ENCODE assay signal across 21 cellular contexts in the genomic region with DNA sequence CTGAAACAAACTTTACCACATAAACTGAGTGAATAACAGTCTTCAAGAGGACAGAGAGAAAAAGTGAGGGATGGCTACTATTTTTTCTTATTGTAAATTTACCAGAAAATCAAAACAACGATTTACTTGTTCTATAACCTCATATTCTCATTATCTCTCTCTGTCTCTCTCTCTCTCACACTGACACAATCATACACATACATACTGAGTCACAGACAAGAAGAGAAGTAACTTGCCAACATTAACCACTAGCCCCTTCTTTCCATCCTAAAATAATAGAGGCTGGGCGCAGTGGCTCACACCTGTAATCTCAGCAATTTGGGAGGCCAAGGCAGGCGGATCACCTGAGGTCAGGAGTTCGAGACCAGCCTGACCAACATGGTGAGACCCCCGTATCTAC. TPM values are rescaled to one million over a fixed set of nuclear protein-coding genes. Genes with fewer than 3 reads are reported as not detected.
"Had no signal": no experiment of that assay in that cellular context is flagged by ENCODE, and none has a peak within 500 bp of the region (broad histone marks: within the 10 kb centered on the region; RNA-seq: fewer than 3 reads in every experiment).

No MANE protein-coding gene starts in this region.

- H3K36me3 Mint-ChIP-seq: naive thymus-derived CD4-positive, alpha-beta T cell; stimulated activated naive B cell treated with anti-CD40 and anti-IgM and Interleukin-4, amounts not matched to agents 10 μg/mL and 1 μg/mL and 100 μg/mL, for 72 hours had no signal

- H3K4me3 ChIP-seq: dorsolateral prefrontal cortex, gastroesophageal sphincter, heart left ventricle, left lung, pancreas, right lobe of liver, suprapubic skin, vagina had no signal

- H3K27ac Mint-ChIP-seq: naive thymus-derived CD4-positive, alpha-beta T cell; nephron; stimulated activated naive B cell treated with anti-CD40 and anti-IgM and Interleukin-4, amounts not matched to agents 10 μg/mL and 1 μg/mL and 100 μg/mL, for 72 hours; stimulated activated naive CD8-positive, alpha-beta T cell treated with anti-CD3 and anti-CD28 coated beads, Interleukin-15, amount 100 ng/mL, for 72 hours had no signal

- H3K4me1 Mint-ChIP-seq: naive thymus-derived CD4-positive, alpha-beta T cell; nephron; stimulated activated naive B cell treated with anti-CD40 and anti-IgM and Interleukin-4, amounts not matched to agents 10 μg/mL and 1 μg/mL and 100 μg/mL, for 72 hours; stimulated activated naive CD8-positive, alpha-beta T cell treated with anti-CD3 and anti-CD28 coated beads, Interleukin-15, amount 100 ng/mL, for 72 hours had no signal

- H3K4me3 Mint-ChIP-seq: naive thymus-derived CD4-positive, alpha-beta T cell; nephron; stimulated activated naive B cell treated with anti-CD40 and anti-IgM and Interleukin-4, amounts not matched to agents 10 μg/mL and 1 μg/mL and 100 μg/mL, for 72 hours; stimulated activated naive CD8-positive, alpha-beta T cell treated with anti-CD3 and anti-CD28 coated beads, Interleukin-15, amount 100 ng/mL, for 72 hours had no signal

- H3K27me3 ChIP-seq: dorsolateral prefrontal cortex, gastroesophageal sphincter, pancreas, right lobe of liver, suprapubic skin, vagina had no signal

- H3K9me3 ChIP-seq: gastroesophageal sphincter, heart left ventricle, left lung, pancreas, right lobe of liver, suprapubic skin, vagina had no signal

- H3K27ac ChIP-seq: gastroesophageal sphincter, heart left ventricle, left lung, pancreas, right lobe of liver, suprapubic skin, vagina had no signal

- H3K4me1 ChIP-seq: gastroesophageal sphincter, heart left ventricle, left lung, pancreas, suprapubic skin, vagina had no signal

- H3K9me3 Mint-ChIP-seq: nephron; stimulated activated naive B cell treated with anti-CD40 and anti-IgM and Interleukin-4, amounts not matched to agents 10 μg/mL and 1 μg/mL and 100 μg/mL, for 72 hours; stimulated activated naive CD8-positive, alpha-beta T cell treated with anti-CD3 and anti-CD28 coated beads, Interleukin-15, amount 100 ng/mL, for 72 hours had no signal

- H3K36me3 ChIP-seq: gastroesophageal sphincter, heart left ventricle, left lung, pancreas, right lobe of liver, suprapubic skin, vagina had no signal

- DNase-seq: dorsolateral prefrontal cortex; effector CD4-positive, alpha-beta T cell; foreskin fibroblast; heart left ventricle; hippocampal formation; left cardiac atrium; left lung; midbrain; naive thymus-derived CD4-positive, alpha-beta T cell; nucleus accumbens; pancreas; right lobe of liver; small intestine; stimulated activated CD4-positive, alpha-beta T cell treated with anti-CD3 and anti-CD28 coated beads, Interleukin-15, amount 100 ng/mL, for 24 hours; stimulated activated CD4-positive, alpha-beta T cell treated with anti-CD3 and anti-CD28 coated beads, Interleukin-2, amount 100 ng/mL, for 48 hours; stimulated activated naive B cell treated with anti-CD40 and anti-IgM and Interleukin-4, amounts not matched to agents 10 μg/mL and 1 μg/mL and 100 μg/mL, for 72 hours; stimulated activated naive CD8-positive, alpha-beta T cell treated with anti-CD3 and anti-CD28 coated beads, Interleukin-15, amount 100 ng/mL, for 72 hours had no signal

- ATAC-seq: gastroesophageal sphincter; heart left ventricle; left cardiac atrium; left lung; naive thymus-derived CD4-positive, alpha-beta T cell; pancreas; right lobe of liver; stimulated activated naive B cell treated with anti-CD40 and anti-IgM and Interleukin-4, amounts not matched to agents 10 μg/mL and 1 μg/mL and 100 μg/mL, for 72 hours; stimulated activated naive CD8-positive, alpha-beta T cell treated with anti-CD3 and anti-CD28 coated beads, Interleukin-15, amount 100 ng/mL, for 72 hours had no signal

RNA-seq across cellular contexts. Expression of a gene that starts 18.2 kb away (rescaled TPM):
- polyA plus RNA-seq: naive thymus-derived CD4-positive, alpha-beta T cell had no signal
